In genomic region chr10:70357447-70358035, GRCh38 we compare ENCODE assay signal across 13 cellular contexts. TPM values are rescaled to one million over a fixed set of nuclear protein-coding genes. Genes with fewer than 3 reads are reported as not detected.
DNase-seq lines count a peak whose midpoint lies in the region; ATAC-seq, FAIRE-seq and TF ChIP-seq lines count a peak whose summit lies in the region.
"Had no signal": no experiment of that assay in that cellular context is flagged by ENCODE, and none has a peak within 500 bp of the region (broad histone marks: within the 10 kb centered on the region; RNA-seq: fewer than 3 reads in every experiment).

No MANE protein-coding gene starts in this region.

- H3K27me3 ChIP-seq in Panc1 (ENCODE audit: control insufficient read depth, insufficient read depth, low read length) (no peaks in the 10 kb centered on the region), small intestine (ENCODE audit: control insufficient read depth in 2 of 2, insufficient read depth in 2 of 2, low read length in 2 of 2) (no peaks in the 10 kb centered on the region)

- no peak overlapping the region for H3K4me3 ChIP-seq in Panc1 (ENCODE audit: low read depth in 2 of 2, low read length in 2 of 2)
- H3K4me3 ChIP-seq in small intestine (ENCODE audit: low read depth in 1 of 2, low read length in 2 of 2), result no peak overlapping the region
- H3K4me3 ChIP-seq: lung, skin epidermis had no signal

- POLR2A ChIA-PET in Panc1 (lab: Charles Lee), result no interaction called here

- peak; percentile 55; the same call in 1 of the 2 replicates for ATAC-seq in Panc1

- TF ChIP-seq CTCF in CD14-positive monocyte (IDR thresholded peaks at IDR 0.05) (no peak), Panc1 (IDR thresholded peaks at IDR 0.05) (no peak), glutamatergic neuron (IDR thresholded peaks at IDR 0.05; ENCODE audit: partially characterized antibody, unreplicated experiment) (no peak), GM13977 (IDR thresholded peaks at IDR 0.05; ENCODE audit: extremely low read depth, insufficient read depth, missing control alignments) (no peak)

- H3K36me3 ChIP-seq in Panc1 (ENCODE audit: control insufficient read depth, insufficient read depth, low read length) (no peaks in the 10 kb centered on the region), small intestine (ENCODE audit: control insufficient read depth in 2 of 2, insufficient read depth in 2 of 2, low read length in 2 of 2) (no peaks in the 10 kb centered on the region)

- H3K36me3 Mint-ChIP-seq in CD14-positive monocyte (peaks cover 5 to 8% of the 10 kb centered on the region in 2 donors), glutamatergic neuron (ENCODE audit: unreplicated experiment) (no peaks in the 10 kb centered on the region)

- H3K9me3 ChIP-seq in Panc1 (ENCODE audit: control insufficient read depth, insufficient read depth, low read depth, low read length) (no peaks in the 10 kb centered on the region), small intestine (ENCODE audit: control insufficient read depth, low read depth) (no peaks in the 10 kb centered on the region)

- peaks cover 75% of the 10 kb centered on the region for H3K4me1 Mint-ChIP-seq in CD14-positive monocyte
- H3K4me1 Mint-ChIP-seq in glutamatergic neuron (ENCODE audit: low read depth, unreplicated experiment), result peaks cover 30% of the 10 kb centered on the region

- CTCF ChIA-PET in Panc1 (lab: Charles Lee), result no interaction called here

- intact Hi-C loops in CD14-positive monocyte (cut with micrococcal nuclease) (loop anchor here (10.0 kb wide), 1 partner anchor 53 kb away; no protein-coding TSS in a partner anchor), Panc1 (cut with micrococcal nuclease; ENCODE audit: unreplicated experiment) (no loop called here)

- FAIRE-seq in GM18507 (lab: Jason Lieb, UNC) (peak; percentile 83), small intestine (lab: Jason Lieb, UNC) (no peak)

- in situ Hi-C loops in Panc1 (cut with HindIII; ENCODE audit: low pct_unique_long_range_greater_than_20kb, low sequenced_read_pairs), result no loop called here
- in situ Hi-C loops in GM13977 (cut with MboI; ENCODE audit: low pct_unique_long_range_greater_than_20kb, low sequenced_read_pairs, unreplicated experiment), result loop anchor here (5.0 kb wide), 1 partner anchor 130 kb away; no protein-coding TSS in a partner anchor

- H3K27ac ChIP-seq in Panc1 (ENCODE audit: low read length) (no peak overlapping the region), small intestine (ENCODE audit: low read depth in 1 of 2, low read length in 1 of 2) (no peak overlapping the region)

- DNase-seq in CD14-positive monocyte (ENCODE audit: low spot score) (no peak), GM18507 (ENCODE audit: extremely low spot score, insufficient read length, low read depth) (no peak), Panc1 (ENCODE audit: low read depth, low spot score) (no peak), glutamatergic neuron (no peak), NCI-H510A treated with DMSO at 0.1 percent for 48 hours (lab: John Stamatoyannopoulos, UW) (no peak), small intestine (no peak), NCI-H748 (lab: John Stamatoyannopoulos, UW; ENCODE audit: unreplicated experiment) (no peak), GM13977 (ENCODE audit: low spot score) (no peak)
- DNase-seq: activated CD4-positive, alpha-beta T cell treated with anti-CD3 and anti-CD28 coated beads, Interleukin-2, amount 10 ng/mL, durations not matched to agents 24 days and 14 days; cortex of kidney; H9 had no signal

- peaks cover 9% of the 10 kb centered on the region; the same call in 1 of the 2 replicates for H3K4me1 ChIP-seq in Panc1 (ENCODE audit: control insufficient read depth, insufficient read depth, low read length)
- H3K4me1 ChIP-seq in small intestine (ENCODE audit: control insufficient read depth in 2 of 2, insufficient read depth in 1 of 2, low read depth in 1 of 2, low read length in 1 of 2), result no peaks in the 10 kb centered on the region

- H3K9me3 Mint-ChIP-seq in CD14-positive monocyte (peaks cover 0 to 2% (median 0%) of the 10 kb centered on the region in 7 donors), glutamatergic neuron (ENCODE audit: unreplicated experiment) (peaks cover 5% of the 10 kb centered on the region)
- H3K9me3 Mint-ChIP-seq: activated CD4-positive, alpha-beta T cell treated with anti-CD3 and anti-CD28 coated beads, Interleukin-2, amount 10 ng/mL, durations not matched to agents 24 days and 14 days; H9 had no signal

- WGBS in small intestine, 3 donors, result 36 to 72% (median 54%) methylated on average over 5 of the region's 5 CpGs

- peak overlapping the region in 1 of 2 donors; percentile 39 for H3K4me3 Mint-ChIP-seq in CD14-positive monocyte
- no peak overlapping the region for H3K4me3 Mint-ChIP-seq in glutamatergic neuron (ENCODE audit: unreplicated experiment)
- H3K4me3 Mint-ChIP-seq: activated CD4-positive, alpha-beta T cell treated with anti-CD3 and anti-CD28 coated beads, Interleukin-2, amount 10 ng/mL, durations not matched to agents 24 days and 14 days; H9 had no signal

- BruUV-seq in Panc1 (replicated peaks; lab: Mats Ljungman, UMichigan), result no TSS peak

- H3K27ac Mint-ChIP-seq in CD14-positive monocyte, result peak overlapping the region in 6 of 7 donors; percentile 43 to 90 (median 83)
- H3K27ac Mint-ChIP-seq in glutamatergic neuron (ENCODE audit: unreplicated experiment), result peak overlapping the region; percentile 28

- H3K27me3 Mint-ChIP-seq in CD14-positive monocyte (ENCODE audit: low read depth in 3 of 3) (peaks cover 0 to 2% (median 0%) of the 10 kb centered on the region in 3 donors), glutamatergic neuron (ENCODE audit: unreplicated experiment) (peaks cover 14% of the 10 kb centered on the region)
- H3K27me3 Mint-ChIP-seq: activated CD4-positive, alpha-beta T cell treated with anti-CD3 and anti-CD28 coated beads, Interleukin-2, amount 10 ng/mL, durations not matched to agents 24 days and 14 days had no signal

RNA-seq across cellular contexts. Expression of gene LRRC20, which starts 24.9 kb away (rescaled TPM):
- polyA plus RNA-seq in CD14-positive monocyte (1 to 10 TPM; 1.2 to 1.3 TPM), small intestine (10 to 100 TPM in 1 of 3 donors, 1 to 10 TPM in 1, under 1 TPM in 1; 0.89 to 10.9 (median 1.4) TPM)
- total RNA-seq in Panc1 (2021; ENCODE audit: unreplicated experiment) (39.3 TPM), glutamatergic neuron (ENCODE audit: unreplicated experiment) (24.0 TPM)
- 48.6 TPM for polyA plus RNA-seq in Panc1 (2012; ENCODE audit: insufficient read length)

RNA-seq across cellular contexts. Expression of gene EIF4EBP2, which starts 46.4 kb away (rescaled TPM):
- polyA plus RNA-seq in CD14-positive monocyte, result 10 to 100 TPM; 73.4 to 93.8 TPM
- total RNA-seq in Panc1 (2021; ENCODE audit: unreplicated experiment), result 48.2 TPM
- polyA plus RNA-seq in Panc1 (2012; ENCODE audit: insufficient read length), result 18.0 TPM
- total RNA-seq in glutamatergic neuron (ENCODE audit: unreplicated experiment), result 130 TPM
- 10 to 100 TPM; 30.2 to 63.3 (median 60.3) TPM for polyA plus RNA-seq in small intestine
